ENCODE assay signal across 15 cellular contexts in genomic region chr4:159398236-159398638, GRCh38.
DNase-seq lines count a peak whose midpoint lies in the region; ATAC-seq and TF ChIP-seq lines count a peak whose summit lies in the region.
"Had no signal": no experiment of that assay in that cellular context is flagged by ENCODE, and none has a peak within 500 bp of the region (broad histone marks: within the 10 kb centered on the region; RNA-seq: fewer than 3 reads in every experiment).

No MANE protein-coding gene starts in this region.

- TF ChIP-seq POLR2A in right lobe of liver (IDR thresholded peaks at IDR 0.05), result no peak

- H3K36me3 ChIP-seq in liver (ENCODE audit: control insufficient read depth in 4 of 4, insufficient read depth in 3 of 4, low read depth in 1 of 4, low read length in 3 of 4) (no peaks in the 10 kb centered on the region), right lobe of liver (no peaks in the 10 kb centered on the region), right atrium auricular region (no peaks in the 10 kb centered on the region), aorta (ENCODE audit: control insufficient read depth in 1 of 2, insufficient read depth in 2 of 2, low read length in 1 of 2) (no peaks in the 10 kb centered on the region)

- no peaks in the 10 kb centered on the region for H3K4me1 ChIP-seq in liver (ENCODE audit: control insufficient read depth in 4 of 4, insufficient read depth in 4 of 4, low read length in 3 of 4)
- H3K4me1 ChIP-seq in right lobe of liver, result no peaks in the 10 kb centered on the region
- peaks cover 0 to 18% of the 10 kb centered on the region in 2 donors for H3K4me1 ChIP-seq in right atrium auricular region
- peaks cover 5 to 6% of the 10 kb centered on the region in 2 donors for H3K4me1 ChIP-seq in aorta (ENCODE audit: control insufficient read depth in 1 of 2, insufficient read depth in 2 of 2, low read length in 2 of 2)

- H3K27ac ChIP-seq in liver (ENCODE audit: low read depth in 1 of 2, low read length in 2 of 2) (no peak overlapping the region), right lobe of liver (no peak overlapping the region), right atrium auricular region (peak overlapping the region; percentile 32 to 46), aorta (ENCODE audit: low read depth in 1 of 2, low read length in 2 of 2) (peak overlapping the region; percentile 74 to 83)
- H3K27ac ChIP-seq: epithelial cell of prostate had no signal

- TF ChIP-seq CTCF in liver (IDR thresholded peaks at IDR 0.05; ENCODE audit: low read depth, low read length, missing input control) (no peak), right lobe of liver (IDR thresholded peaks at IDR 0.05) (no peak), right atrium auricular region (IDR thresholded peaks at IDR 0.05) (peak in 1 of 2 donors; percentile 38)

- intact Hi-C loops in right lobe of liver (cut with DNase I) (no loop called here), aorta (cut with DNase I) (no loop called here)

- WGBS in liver, result 69% methylated on average over 7 of the region's 7 CpGs
- 52% methylated on average over 7 of the region's 7 CpGs for WGBS in right lobe of liver (ENCODE audit: insufficient coverage, low coverage, low lambda C conversion rate, missing lambda C conversion rate)
- WGBS in aorta, 2 donors, result 2 to 5% methylated on average over 7 of the region's 7 CpGs

- H3K27me3 ChIP-seq in liver (ENCODE audit: control insufficient read depth in 4 of 4, insufficient read depth in 4 of 4, low read length in 3 of 4), result no peaks in the 10 kb centered on the region
- H3K27me3 ChIP-seq in right lobe of liver, result no peaks in the 10 kb centered on the region
- H3K27me3 ChIP-seq in right atrium auricular region, result no peaks in the 10 kb centered on the region
- H3K27me3 ChIP-seq in aorta (ENCODE audit: control insufficient read depth in 1 of 2, insufficient read depth in 2 of 2, low read length in 1 of 2), result no peaks in the 10 kb centered on the region
- H3K27me3 ChIP-seq: testis had no signal

- H3K9me3 ChIP-seq in liver (ENCODE audit: control insufficient read depth in 4 of 4, low read length in 3 of 4) (no peaks in the 10 kb centered on the region), right lobe of liver (no peaks in the 10 kb centered on the region), right atrium auricular region (no peaks in the 10 kb centered on the region), aorta (ENCODE audit: control insufficient read depth, low read length) (no peaks in the 10 kb centered on the region)
- H3K9me3 ChIP-seq: testis had no signal

- no peak overlapping the region for H3K9ac ChIP-seq in liver (ENCODE audit: low read depth in 1 of 2, low read length in 2 of 2)

- H3K4me3 ChIP-seq in liver (ENCODE audit: low read depth in 1 of 3, low read length in 3 of 3) (no peak overlapping the region), right lobe of liver (no peak overlapping the region), right atrium auricular region (no peak overlapping the region), aorta (ENCODE audit: low read length in 2 of 2) (no peak overlapping the region)
- H3K4me3 ChIP-seq: testis had no signal

- TF ChIP-seq RAD21 in liver (IDR thresholded peaks at IDR 0.05), result no peak

- in situ Hi-C loops in G401 (cut with HindIII; ENCODE audit: low sequenced_read_pairs), result no loop called here

- DNase-seq in right lobe of liver, result no peak
- DNase-seq in dermis blood vessel endothelial cell, result peak; percentile 85
- no peak for DNase-seq in right atrium auricular region (ENCODE audit: low spot score)
- DNase-seq in aorta, result no peak
- DNase-seq in G401 (ENCODE audit: low spot score), result no peak
- DNase-seq: activated CD4-positive, alpha-beta T cell treated with anti-CD3 and anti-CD28 coated beads for 4 hours; activated naive CD8-positive, alpha-beta T cell treated with anti-CD3 and anti-CD28 coated beads, Interleukin-2, amount 10 ng/mL, durations not matched to agents 7 days and 5 days; activated T-cell treated with anti-CD3 and anti-CD28 coated beads, Interleukin-2, amount 50 U/mL, for 1 hour; cerebellar nuclear complex; naive thymus-derived CD4-positive, alpha-beta T cell; testis had no signal

- ATAC-seq in right lobe of liver (no peak), aorta (ENCODE audit: low FRiP score) (peak; percentile 63), HG02678 (IDR thresholded peaks at IDR 0.05; ENCODE audit: unreplicated experiment) (no peak), GM18502 (IDR thresholded peaks at IDR 0.05; ENCODE audit: poor library complexity, unreplicated experiment) (no peak)
- ATAC-seq: naive thymus-derived CD4-positive, alpha-beta T cell had no signal

TF ChIP-seq in liver, 16 proteins besides CTCF, POLR2A, EP300 and RAD21:
- no peak for TF ChIP-seq JUND (IDR thresholded peaks at IDR 0.05)
- TF ChIP-seq NR2F2 (IDR thresholded peaks at IDR 0.05), result peak; percentile 57
- TF ChIP-seq REST (IDR thresholded peaks at IDR 0.05), result peak; percentile 47
- TF ChIP-seq SP1 (IDR thresholded peaks at IDR 0.05), result no peak
- no peak for TF ChIP-seq HNF4G (IDR thresholded peaks at IDR 0.05)
- TF ChIP-seq RXRA (IDR thresholded peaks at IDR 0.05), result no peak
- TF ChIP-seq MAX (IDR thresholded peaks at IDR 0.05), result no peak
- no peak for TF ChIP-seq ATF3 (IDR thresholded peaks at IDR 0.05)
- TF ChIP-seq FOXA2 (IDR thresholded peaks at IDR 0.05), result no peak
- TF ChIP-seq HNF4A (conservative IDR thresholded peaks at IDR 0.05), result no peak
- TF ChIP-seq GABPA (IDR thresholded peaks at IDR 0.05 in 1 of 2, conservative IDR thresholded peaks at IDR 0.05 in 1 of 2), result no peak
- TF ChIP-seq EGR1 (IDR thresholded peaks at IDR 0.05; ENCODE audit: low read depth in 2 of 2), result no peak
- TF ChIP-seq FOXA1 (IDR thresholded peaks at IDR 0.05), result no peak
- TF ChIP-seq TAF1 (conservative IDR thresholded peaks at IDR 0.05), result no peak
- TF ChIP-seq YY1 (IDR thresholded peaks at IDR 0.05), result no peak
- TF ChIP-seq ZBTB33 (IDR thresholded peaks at IDR 0.05), result no peak

Comparison
In these comparisons a context has a peak if more than half of its experiments do, and no peak if none do; other contexts are left out.
1. H3K27ac ChIP-seq: peak in right atrium auricular region (2 of 2) and aorta (2 of 2); none in liver (0 of 2) and right lobe of liver (0 of 3).